ENCODE assay signal across 1 cellular context in the genomic region with DNA sequence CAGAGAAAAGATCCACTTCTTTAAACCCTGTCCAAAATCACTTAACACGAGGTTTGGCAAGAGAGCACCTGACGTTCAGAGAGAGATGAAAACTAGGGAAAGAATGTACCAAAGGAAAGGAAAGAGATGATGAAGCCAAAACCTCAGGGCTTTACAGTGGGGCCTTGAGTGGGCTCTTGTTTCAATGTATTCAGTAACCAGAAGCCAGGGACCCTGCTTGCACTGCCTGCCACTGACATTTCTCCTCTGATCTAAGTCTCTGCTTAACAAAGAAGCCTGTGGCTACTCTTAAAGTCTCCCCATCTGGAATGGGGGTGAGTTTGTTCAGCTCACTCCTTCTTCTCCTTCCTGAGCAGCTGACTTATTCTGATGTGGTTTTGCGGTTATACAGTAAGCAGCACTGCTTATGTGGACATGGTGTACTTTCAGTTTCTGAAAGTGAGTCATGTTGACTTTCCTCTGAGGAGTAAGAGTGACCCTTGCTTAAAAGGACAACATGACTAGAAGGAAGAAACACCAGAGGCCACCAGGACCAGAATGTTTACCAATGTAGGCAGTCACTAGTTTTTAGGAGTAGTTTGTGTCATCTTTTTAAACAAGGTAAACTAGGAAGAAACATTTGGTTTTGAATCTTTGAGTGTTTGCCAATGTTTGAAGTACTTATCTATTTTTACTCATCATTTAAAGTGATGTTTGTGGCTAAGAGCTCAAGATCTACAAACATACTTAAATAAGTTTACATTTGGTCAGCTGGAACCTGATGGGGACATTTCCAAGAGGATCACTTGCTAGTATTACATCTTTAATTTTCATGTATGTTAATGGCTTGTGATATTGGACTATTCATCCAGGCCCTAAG.
TF ChIP-seq lines count a peak whose summit lies in the region.

No MANE protein-coding gene starts in this region.

TF ChIP-seq in IMR-90, 13 proteins besides CTCF, POLR2A, EP300 and RAD21 (continued from another document):
- TF ChIP-seq, protein P1, sequence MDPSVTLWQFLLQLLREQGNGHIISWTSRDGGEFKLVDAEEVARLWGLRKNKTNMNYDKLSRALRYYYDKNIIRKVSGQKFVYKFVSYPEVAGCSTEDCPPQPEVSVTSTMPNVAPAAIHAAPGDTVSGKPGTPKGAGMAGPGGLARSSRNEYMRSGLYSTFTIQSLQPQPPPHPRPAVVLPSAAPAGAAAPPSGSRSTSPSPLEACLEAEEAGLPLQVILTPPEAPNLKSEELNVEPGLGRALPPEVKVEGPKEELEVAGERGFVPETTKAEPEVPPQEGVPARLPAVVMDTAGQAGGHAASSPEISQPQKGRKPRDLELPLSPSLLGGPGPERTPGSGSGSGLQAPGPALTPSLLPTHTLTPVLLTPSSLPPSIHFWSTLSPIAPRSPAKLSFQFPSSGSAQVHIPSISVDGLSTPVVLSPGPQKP (IDR thresholded peaks at IDR 0.05; ENCODE audit: borderline replicate concordance, low read depth, low read length), result no peak
- TF ChIP-seq CEBPB (IDR thresholded peaks at IDR 0.05; ENCODE audit: low read depth, low read length), result peak; percentile 86
- no peak for TF ChIP-seq RFX5 (IDR thresholded peaks at IDR 0.05; ENCODE audit: low read depth, low read length)
- TF ChIP-seq, protein P2, sequence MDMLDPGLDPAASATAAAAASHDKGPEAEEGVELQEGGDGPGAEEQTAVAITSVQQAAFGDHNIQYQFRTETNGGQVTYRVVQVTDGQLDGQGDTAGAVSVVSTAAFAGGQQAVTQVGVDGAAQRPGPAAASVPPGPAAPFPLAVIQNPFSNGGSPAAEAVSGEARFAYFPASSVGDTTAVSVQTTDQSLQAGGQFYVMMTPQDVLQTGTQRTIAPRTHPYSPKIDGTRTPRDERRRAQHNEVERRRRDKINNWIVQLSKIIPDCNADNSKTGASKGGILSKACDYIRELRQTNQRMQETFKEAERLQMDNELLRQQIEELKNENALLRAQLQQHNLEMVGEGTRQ (IDR thresholded peaks at IDR 0.05; ENCODE audit: low read depth, low read length), result peak; percentile 15; the same call in 1 of the 2 replicates
- peak; percentile 65; the same call in 1 of the 2 replicates for TF ChIP-seq MAZ (IDR thresholded peaks at IDR 0.05; ENCODE audit: borderline replicate concordance, low read depth, low read length)
- peak; percentile 95 for TF ChIP-seq RCOR1 (IDR thresholded peaks at IDR 0.05; ENCODE audit: insufficient replicate concordance, low read length)
- 0 out of 2 replicates have a peak, but pooled peaks have one; percentile 13 for TF ChIP-seq MXI1 (IDR thresholded peaks at IDR 0.05; ENCODE audit: borderline replicate concordance, low read depth, low read length)
- TF ChIP-seq NFE2L2 (IDR thresholded peaks at IDR 0.05; ENCODE audit: low read depth, low read length), result no peak; the same call in 1 of the 2 replicates
- no peak for TF ChIP-seq CHD1 (IDR thresholded peaks at IDR 0.05; ENCODE audit: low read depth, low read length)
- TF ChIP-seq BHLHE40 (IDR thresholded peaks at IDR 0.05; ENCODE audit: low read depth, low read length), result peak; percentile 91
